29 cellular contexts compared by ENCODE assay signal in the genomic region with DNA sequence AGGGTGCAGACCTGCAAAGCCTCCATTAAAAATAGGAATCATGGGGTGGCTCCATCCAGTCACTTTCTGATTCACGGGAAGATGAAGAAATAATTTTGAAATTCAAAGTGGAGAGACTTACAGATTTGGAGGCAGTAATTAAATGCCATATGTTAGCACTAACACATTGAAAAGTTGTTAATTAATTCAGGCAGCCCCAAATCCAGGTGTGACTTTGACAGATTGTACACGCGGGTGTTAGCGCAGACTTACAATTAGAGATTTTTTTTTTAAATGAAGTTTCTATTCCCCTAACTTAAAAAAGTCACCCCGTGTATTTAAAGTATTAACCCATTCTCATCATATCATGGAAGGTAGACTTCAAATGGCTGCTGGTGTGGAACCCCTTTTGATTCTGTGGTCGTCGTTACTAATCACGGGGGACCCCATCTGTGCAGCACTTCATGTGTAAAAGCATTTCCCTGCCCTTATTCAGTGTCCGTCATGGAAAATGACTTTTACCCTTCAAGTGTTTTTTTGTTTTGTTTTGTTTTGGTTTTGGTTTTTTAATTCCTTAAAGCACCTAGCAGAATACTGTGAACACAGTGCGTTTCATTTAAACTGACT.
DNase-seq lines count a peak whose midpoint lies in the region; ATAC-seq and TF ChIP-seq lines count a peak whose summit lies in the region.
"Had no signal": no experiment of that assay in that cellular context is flagged by ENCODE, and none has a peak within 500 bp of the region (broad histone marks: within the 10 kb centered on the region; RNA-seq: fewer than 3 reads in every experiment).

No MANE protein-coding gene starts in this region.

- no peaks in the 10 kb centered on the region for H3K9me2 ChIP-seq in Karpas-422 (replicated peaks; ENCODE audit: insufficient read depth, low read length)

- H3K4me1 ChIP-seq in Karpas-422 (ENCODE audit: low read length) (peaks cover 47% of the 10 kb centered on the region), heart left ventricle (peaks cover 0 to 61% (median 37%) of the 10 kb centered on the region in 12 donors)
- H3K4me1 ChIP-seq: foreskin keratinocyte, upper lobe of left lung had no signal

- peaks cover 6% of the 10 kb centered on the region; the same call in 1 of the 2 replicates for H4K20me1 ChIP-seq in Karpas-422 (ENCODE audit: insufficient read depth, low read depth, low read length)

- peak overlapping the region; percentile 49 for H3K27ac Mint-ChIP-seq in activated naive CD4-positive, alpha-beta T cell treated with anti-CD3 and anti-CD28 coated beads, Interleukin-2, amount 10 ng/mL, durations not matched to agents 7 days and 5 days
- peak overlapping the region; percentile 62 for H3K27ac Mint-ChIP-seq in activated naive CD8-positive, alpha-beta T cell treated with anti-CD3 and anti-CD28 coated beads, Interleukin-2, amount 50 U/mL, for 24 hours
- H3K27ac Mint-ChIP-seq in stimulated activated memory B cell treated with anti-CD40 and anti-IgM and Interleukin-4, amounts not matched to agents 10 μg/mL and 1 μg/mL and 100 μg/mL, for 72 hours = peak overlapping the region; percentile 83
- H3K27ac Mint-ChIP-seq: dendritic cell treated with granulocyte-macrophage colony-stimulating factor and Interleukin-4, amounts not matched to agents 40 ng/mL and 50 ng/mL, for 4 days; HFFc6 had no signal

- no peak overlapping the region for H2AFZ ChIP-seq in Karpas-422 (ENCODE audit: low read length)

- no peak overlapping the region for H3K4me3 ChIP-seq in Karpas-422 (ENCODE audit: low read length)
- no peak overlapping the region for H3K4me3 ChIP-seq in heart left ventricle
- H3K4me3 ChIP-seq: esophagus muscularis mucosa, heart right ventricle, lung, MG63, right atrium auricular region, smooth muscle cell, upper lobe of left lung had no signal

- no peak for DNase-seq in activated naive CD4-positive, alpha-beta T cell treated with anti-CD3 and anti-CD28 coated beads, Interleukin-2, amount 10 ng/mL, durations not matched to agents 7 days and 5 days
- no peak for DNase-seq in activated naive CD4-positive, alpha-beta T cell (lab: John Stamatoyannopoulos, UW)
- DNase-seq in Karpas-422 = peak; percentile 50
- no peak for DNase-seq in activated naive CD8-positive, alpha-beta T cell treated with anti-CD3 and anti-CD28 coated beads, Interleukin-2, amount 50 U/mL, for 24 hours
- no peak for DNase-seq in SHP77 (lab: John Stamatoyannopoulos, UW)
- no peak for DNase-seq in heart left ventricle
- DNase-seq: activated CD4-positive, alpha-beta T cell treated with anti-CD3 and anti-CD28 coated beads for 1 hour; activated gamma-delta T cell; foreskin keratinocyte; GOT3; heart right ventricle; HFFc6; KBM-7; kidney glomerular epithelial cell; MG63; NCI-H2081; NCI-H2227 treated with DMSO at 0.1 percent for 48 hours; NCI-H69; stimulated activated CD4-positive, alpha-beta T cell treated with anti-CD3 and anti-CD28 coated beads, Interleukin-1b, Interleukin-23, amount 100 ng/mL, for 48 hours; stimulated activated CD8-positive, alpha-beta memory T cell treated with anti-CD3 and anti-CD28 coated beads, Interleukin-4, amount 100 ng/mL, for 48 hours; upper lobe of left lung had no signal

- peaks cover 43% of the 10 kb centered on the region for H3K4me1 Mint-ChIP-seq in activated naive CD4-positive, alpha-beta T cell treated with anti-CD3 and anti-CD28 coated beads, Interleukin-2, amount 10 ng/mL, durations not matched to agents 7 days and 5 days
- H3K4me1 Mint-ChIP-seq in activated naive CD8-positive, alpha-beta T cell treated with anti-CD3 and anti-CD28 coated beads, Interleukin-2, amount 50 U/mL, for 24 hours = peaks cover 62% of the 10 kb centered on the region
- peaks cover 74% of the 10 kb centered on the region for H3K4me1 Mint-ChIP-seq in stimulated activated memory B cell treated with anti-CD40 and anti-IgM and Interleukin-4, amounts not matched to agents 10 μg/mL and 1 μg/mL and 100 μg/mL, for 72 hours

- H3K36me3 ChIP-seq in Karpas-422 (ENCODE audit: insufficient read depth, low read length) (no peaks in the 10 kb centered on the region), heart left ventricle (peaks cover 0 to 82% (median 26%) of the 10 kb centered on the region in 9 donors)
- H3K36me3 ChIP-seq: MG63 had no signal

- TF ChIP-seq POLR2A in heart left ventricle (IDR thresholded peaks at IDR 0.05) = no peak

- WGBS in heart left ventricle, 4 donors = 91 to 93% (median 92%) methylated on average over 10 of the region's 10 CpGs

- H3K27me3 ChIP-seq in Karpas-422 (ENCODE audit: low read length) (no peaks in the 10 kb centered on the region), heart left ventricle (no peaks in the 10 kb centered on the region)
- H3K27me3 ChIP-seq: esophagus muscularis mucosa, foreskin keratinocyte, heart right ventricle, MG63, right atrium auricular region, upper lobe of left lung had no signal

- no peaks in the 10 kb centered on the region for H3K9me3 Mint-ChIP-seq in activated naive CD4-positive, alpha-beta T cell treated with anti-CD3 and anti-CD28 coated beads, Interleukin-2, amount 10 ng/mL, durations not matched to agents 7 days and 5 days
- no peaks in the 10 kb centered on the region for H3K9me3 Mint-ChIP-seq in activated naive CD8-positive, alpha-beta T cell treated with anti-CD3 and anti-CD28 coated beads, Interleukin-2, amount 50 U/mL, for 24 hours
- H3K9me3 Mint-ChIP-seq in stimulated activated memory B cell treated with anti-CD40 and anti-IgM and Interleukin-4, amounts not matched to agents 10 μg/mL and 1 μg/mL and 100 μg/mL, for 72 hours = no peaks in the 10 kb centered on the region
- H3K9me3 Mint-ChIP-seq: CD14-positive monocyte; dendritic cell treated with granulocyte-macrophage colony-stimulating factor and Interleukin-4, amounts not matched to agents 40 ng/mL and 50 ng/mL, for 4 days had no signal

- no peak for TF ChIP-seq CTCF in heart left ventricle (IDR thresholded peaks at IDR 0.05)

- ATAC-seq in activated naive CD8-positive, alpha-beta T cell treated with anti-CD3 and anti-CD28 coated beads, Interleukin-2, amount 50 U/mL, for 24 hours = no peak
- no peak for ATAC-seq in stimulated activated memory B cell treated with anti-CD40 and anti-IgM and Interleukin-4, amounts not matched to agents 10 μg/mL and 1 μg/mL and 100 μg/mL, for 72 hours
- ATAC-seq in heart left ventricle = no peak
- ATAC-seq: foreskin keratinocyte, heart right ventricle, Panc1 had no signal

- H3K36me3 Mint-ChIP-seq in activated naive CD4-positive, alpha-beta T cell treated with anti-CD3 and anti-CD28 coated beads, Interleukin-2, amount 10 ng/mL, durations not matched to agents 7 days and 5 days = peaks cover 75% of the 10 kb centered on the region
- peaks cover 61% of the 10 kb centered on the region for H3K36me3 Mint-ChIP-seq in activated naive CD8-positive, alpha-beta T cell treated with anti-CD3 and anti-CD28 coated beads, Interleukin-2, amount 50 U/mL, for 24 hours (ENCODE audit: low read depth)
- peaks cover 73% of the 10 kb centered on the region for H3K36me3 Mint-ChIP-seq in stimulated activated memory B cell treated with anti-CD40 and anti-IgM and Interleukin-4, amounts not matched to agents 10 μg/mL and 1 μg/mL and 100 μg/mL, for 72 hours

- H3K9ac ChIP-seq in Karpas-422 (ENCODE audit: low read length) = no peak overlapping the region

- CTCF ChIA-PET in activated naive CD4-positive, alpha-beta T cell treated with anti-CD3 and anti-CD28 coated beads, Interleukin-2, amount 10 ng/mL, durations not matched to agents 7 days and 5 days (lab: Charles Lee) = no interaction called here

- H3K9me3 ChIP-seq in Karpas-422 (ENCODE audit: low read length) = no peaks in the 10 kb centered on the region
- no peaks in the 10 kb centered on the region for H3K9me3 ChIP-seq in heart left ventricle
- H3K9me3 ChIP-seq: esophagus muscularis mucosa, heart right ventricle, MG63, right atrium auricular region, upper lobe of left lung had no signal

- intact Hi-C loops in heart left ventricle (cut with DNase I) = no loop called here

- H3K4me2 ChIP-seq in Karpas-422 (ENCODE audit: low read depth, low read length, poor library complexity, severe bottlenecking) = no peak overlapping the region
- H3K4me2 ChIP-seq: smooth muscle cell had no signal

- H3K79me2 ChIP-seq in Karpas-422 (ENCODE audit: low read length) = no peaks in the 10 kb centered on the region

- H3K4me3 Mint-ChIP-seq in activated naive CD4-positive, alpha-beta T cell treated with anti-CD3 and anti-CD28 coated beads, Interleukin-2, amount 10 ng/mL, durations not matched to agents 7 days and 5 days = no peak overlapping the region
- no peak overlapping the region for H3K4me3 Mint-ChIP-seq in activated naive CD8-positive, alpha-beta T cell treated with anti-CD3 and anti-CD28 coated beads, Interleukin-2, amount 50 U/mL, for 24 hours
- H3K4me3 Mint-ChIP-seq in stimulated activated memory B cell treated with anti-CD40 and anti-IgM and Interleukin-4, amounts not matched to agents 10 μg/mL and 1 μg/mL and 100 μg/mL, for 72 hours = no peak overlapping the region
- H3K4me3 Mint-ChIP-seq: CD14-positive monocyte; dendritic cell treated with granulocyte-macrophage colony-stimulating factor and Interleukin-4, amounts not matched to agents 40 ng/mL and 50 ng/mL, for 4 days; HFFc6 had no signal

- H3K27me3 Mint-ChIP-seq in activated naive CD4-positive, alpha-beta T cell treated with anti-CD3 and anti-CD28 coated beads, Interleukin-2, amount 10 ng/mL, durations not matched to agents 7 days and 5 days = no peaks in the 10 kb centered on the region
- H3K27me3 Mint-ChIP-seq in activated naive CD8-positive, alpha-beta T cell treated with anti-CD3 and anti-CD28 coated beads, Interleukin-2, amount 50 U/mL, for 24 hours = no peaks in the 10 kb centered on the region
- no peaks in the 10 kb centered on the region for H3K27me3 Mint-ChIP-seq in stimulated activated memory B cell treated with anti-CD40 and anti-IgM and Interleukin-4, amounts not matched to agents 10 μg/mL and 1 μg/mL and 100 μg/mL, for 72 hours
- H3K27me3 Mint-ChIP-seq: dendritic cell treated with granulocyte-macrophage colony-stimulating factor and Interleukin-4, amounts not matched to agents 40 ng/mL and 50 ng/mL, for 4 days had no signal

- no peak overlapping the region for H3K27ac ChIP-seq in Karpas-422 (ENCODE audit: low read length)
- H3K27ac ChIP-seq in heart left ventricle = no peak overlapping the region
- H3K27ac ChIP-seq: esophagus muscularis mucosa, foreskin keratinocyte, heart right ventricle, right atrium auricular region, upper lobe of left lung had no signal
